In the genomic region with DNA sequence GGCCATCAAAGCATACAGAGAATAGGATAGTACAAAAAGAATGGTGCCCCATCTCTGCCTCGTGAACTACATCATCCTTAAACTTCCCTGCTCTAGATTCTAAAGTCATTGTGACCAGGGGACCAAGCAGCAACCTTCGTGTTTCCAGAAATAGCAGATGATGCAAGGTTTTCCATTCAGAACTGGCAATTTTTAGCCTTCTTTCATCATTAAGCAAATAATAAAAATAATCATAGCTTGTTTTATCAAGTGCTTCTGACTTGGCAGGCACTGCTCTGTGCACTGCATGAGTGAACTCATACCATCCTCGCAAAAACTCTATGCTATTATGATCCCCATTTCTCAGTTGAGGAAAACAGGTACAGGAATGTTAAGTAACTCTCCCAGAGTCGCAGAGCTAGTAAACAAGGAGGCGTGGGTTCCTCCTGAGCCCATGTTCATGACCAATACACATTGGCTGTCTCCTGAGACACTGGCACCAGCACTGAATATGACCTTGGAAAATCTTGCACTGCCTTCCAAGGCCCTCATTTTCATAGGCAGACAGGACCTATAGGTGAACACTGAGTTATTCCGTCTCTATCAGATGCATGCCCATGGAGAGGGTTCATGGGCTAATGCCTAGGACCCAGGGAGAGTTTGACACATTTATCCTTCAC, we compare ENCODE assay signal across 28 cellular contexts.
A peak's percentile ranks its signal among the peaks of the same experiment; 100 is the strongest.
DNase-seq lines count a peak whose midpoint lies in the region; ATAC-seq, FAIRE-seq and TF ChIP-seq lines count a peak whose summit lies in the region.
"Had no signal": no experiment of that assay in that cellular context is flagged by ENCODE, and none has a peak within 500 bp of the region (broad histone marks: within the 10 kb centered on the region; RNA-seq: fewer than 3 reads in every experiment).

No MANE protein-coding gene starts in this region.

- H3K4me1 ChIP-seq in heart left ventricle (peaks cover 0 to 8% (median 0%) of the 10 kb centered on the region in 12 donors), HepG2 (ENCODE audit: insufficient read depth, low read length) (no peaks in the 10 kb centered on the region)
- H3K4me1 ChIP-seq: A549; BLaER1 treated with 17β-estradiol and CSF1 and Interleukin-3, amounts not matched to agents 10 nM and 100 nM had no signal

- ATAC-seq in heart left ventricle = peak; percentile 51 to 90 (median 77)
- no peak for ATAC-seq in HepG2
- ATAC-seq: A549, GM12878, K562 had no signal

- in situ Hi-C loops in HepG2 (cut with HindIII; ENCODE audit: extremely low pct_ligation_motif_present, low pct_unique_long_range_greater_than_20kb) = no loop called here

- DNase-seq in heart left ventricle (peak in 3 of 5 donors; percentile 10 to 30 (median 25)), cardiac septum (ENCODE audit: low spot score) (no peak), NCI-H446 treated with DMSO at 0.1 percent for 48 hours (lab: John Stamatoyannopoulos, UW) (peak; percentile 27), coronary artery (ENCODE audit: low spot score) (no peak), retina (peak; percentile 21), HepG2 (ENCODE audit: low spot score) (no peak), T-helper 1 cell (no peak)
- DNase-seq: AML-193; CD4-positive, alpha-beta T cell; DMS53; EL; GDM1; GM23248; H9; Kasumi-1; NCI-H1417; NCI-H1694 treated with DMSO at 0.1 percent for 48 hours; NCI-H2081; NCI-H345; NCI-H524 treated with DMSO at 0.1 percent for 48 hours; NCI-H774; RPMI8226; SHP77 had no signal

- H3K79me2 ChIP-seq in HepG2 (ENCODE audit: insufficient read depth, low read length) = no peaks in the 10 kb centered on the region

- no peak for TF ChIP-seq POLR2A in heart left ventricle (IDR thresholded peaks at IDR 0.05)
- TF ChIP-seq POLR2A in HepG2 (IDR thresholded peaks at IDR 0.05; ENCODE audit: insufficient read depth in 1 of 2, low read depth in 2 of 2, low read length in 2 of 2) = no peak

- BruUV-seq in HepG2 (replicated peaks; lab: Mats Ljungman, UMichigan) = no TSS peak

- H3K9me3 ChIP-seq in heart left ventricle = no peaks in the 10 kb centered on the region
- no peaks in the 10 kb centered on the region for H3K9me3 ChIP-seq in HepG2 (ENCODE audit: low read length)
- H3K9me3 ChIP-seq: BLaER1 treated with 17β-estradiol and CSF1 and Interleukin-3, amounts not matched to agents 10 nM and 100 nM had no signal

- FAIRE-seq in HepG2 (lab: Jason Lieb, UNC) = no peak
- FAIRE-seq: A549, D721Med, GM12878, K562 had no signal

- TF ChIP-seq EP300 in HepG2 (IDR thresholded peaks at IDR 0.05; ENCODE audit: low read depth in 2 of 2, low read length in 2 of 2) (no peak), HepG2 (CRISPR knock-in tag; IDR thresholded peaks at IDR 0.05; ENCODE audit: borderline replicate concordance) (no peak)

- H3K4me2 ChIP-seq in HepG2 (ENCODE audit: low read depth, low read length) = no peak overlapping the region
- H3K4me2 ChIP-seq: A549; BLaER1 treated with 17β-estradiol and CSF1 and Interleukin-3, amounts not matched to agents 10 nM and 100 nM had no signal

- 52 to 59% (median 58%) methylated on average over 6 of the region's 6 CpGs for WGBS in heart left ventricle, 4 donors
- WGBS in HepG2 (ENCODE audit: low lambda C conversion rate) = 4% methylated on average over 6 of the region's 6 CpGs

- H3K4me3 ChIP-seq in heart left ventricle (no peak overlapping the region), coronary artery (no peak overlapping the region), HepG2 (replicated peaks in 1 of 3; ENCODE audit: insufficient read depth in 1 of 3, low read depth in 2 of 3, low read length in 3 of 3) (no peak overlapping the region)
- H3K4me3 ChIP-seq: A549; BLaER1 treated with 17β-estradiol and CSF1 and Interleukin-3, amounts not matched to agents 10 nM and 100 nM; GM12878; GM23248; K562 had no signal

- TF ChIP-seq CTCF in heart left ventricle (IDR thresholded peaks at IDR 0.05) (no peak), coronary artery (IDR thresholded peaks at IDR 0.05) (no peak), HepG2 (CRISPR knock-in tag; IDR thresholded peaks at IDR 0.05) (no peak)

- peak overlapping the region in 3 of 12 donors; percentile 30 to 52 (median 43) for H3K27ac ChIP-seq in heart left ventricle
- peak overlapping the region; percentile 46 to 50 for H3K27ac ChIP-seq in coronary artery
- no peak overlapping the region for H3K27ac ChIP-seq in HepG2 (ENCODE audit: extremely low read length, insufficient read depth, low read length)
- H3K27ac ChIP-seq: A549; BLaER1 treated with 17β-estradiol and CSF1 and Interleukin-3, amounts not matched to agents 10 nM and 100 nM; GM23248 had no signal

- H2AFZ ChIP-seq in HepG2 (ENCODE audit: low read length) = no peak overlapping the region
- H2AFZ ChIP-seq: GM23248 had no signal

- H3K36me3 ChIP-seq in heart left ventricle = no peaks in the 10 kb centered on the region
- no peaks in the 10 kb centered on the region for H3K36me3 ChIP-seq in HepG2 (replicated peaks in 1 of 2; ENCODE audit: control insufficient read depth in 1 of 2, insufficient read depth in 2 of 2, low read length in 2 of 2)
- H3K36me3 ChIP-seq: BLaER1 treated with 17β-estradiol and CSF1 and Interleukin-3, amounts not matched to agents 10 nM and 100 nM had no signal

- intact Hi-C loops in heart left ventricle (cut with DNase I) (no loop called here), cardiac septum (cut with DNase I) (no loop called here), HepG2 (cut with micrococcal nuclease; ENCODE audit: unreplicated experiment) (no loop called here)

- TF ChIP-seq RAD21 in HepG2 (CRISPR knock-in tag; IDR thresholded peaks at IDR 0.05) = no peak

- POLR2A ChIA-PET in HepG2 (lab: Yijun Ruan, JAX) = no interaction called here

- no peak overlapping the region for H3K9ac ChIP-seq in HepG2 (ENCODE audit: insufficient read depth, low read depth, low read length)
- H3K9ac ChIP-seq: BLaER1 treated with 17β-estradiol and CSF1 and Interleukin-3, amounts not matched to agents 10 nM and 100 nM; GM23248 had no signal

- no peaks in the 10 kb centered on the region for H3K27me3 ChIP-seq in heart left ventricle
- H3K27me3 ChIP-seq in HepG2 (ENCODE audit: control insufficient read depth in 1 of 2, insufficient read depth in 2 of 2, low read length in 2 of 2) = no peaks in the 10 kb centered on the region; a peak in 1 of 5 replicates
- H3K27me3 ChIP-seq: BLaER1 treated with 17β-estradiol and CSF1 and Interleukin-3, amounts not matched to agents 10 nM and 100 nM had no signal

- CTCF ChIA-PET in HepG2 (lab: Yijun Ruan, JAX; ENCODE audit: low intra/inter-chr PET ratio, low total read pairs) = no interaction called here

- H4K20me1 ChIP-seq in HepG2 (ENCODE audit: insufficient read depth, low read length) = no peaks in the 10 kb centered on the region
- H4K20me1 ChIP-seq: BLaER1 treated with 17β-estradiol and CSF1 and Interleukin-3, amounts not matched to agents 10 nM and 100 nM had no signal

TF ChIP-seq in HepG2, 621 proteins besides CTCF, POLR2A, EP300 and RAD21:
- TF ChIP-seq AKAP8 (CRISPR knock-in tag; IDR thresholded peaks at IDR 0.05) = no peak
- TF ChIP-seq SP5 (CRISPR knock-in tag; IDR thresholded peaks at IDR 0.05; ENCODE audit: borderline replicate concordance, low read depth) = no peak
- TF ChIP-seq TCF12 (IDR thresholded peaks at IDR 0.05) = no peak
- no peak for TF ChIP-seq TCF12 (CRISPR knock-in tag; IDR thresholded peaks at IDR 0.05)
- no peak for TF ChIP-seq XBP1 (CRISPR knock-in tag; IDR thresholded peaks at IDR 0.05)
- TF ChIP-seq RBM22 (optimal IDR thresholded peaks at IDR 0.05; ENCODE audit: low read length) = no peak
- no peak for TF ChIP-seq EHMT2 (IDR thresholded peaks at IDR 0.05; ENCODE audit: borderline replicate concordance, low read depth, low read length)
- TF ChIP-seq DPF2 (CRISPR knock-in tag; IDR thresholded peaks at IDR 0.05; ENCODE audit: borderline replicate concordance, low read depth) = no peak
- no peak for TF ChIP-seq ZNF468 (CRISPR knock-in tag; IDR thresholded peaks at IDR 0.05)
- TF ChIP-seq RFX5 (IDR thresholded peaks at IDR 0.05; ENCODE audit: low read depth, low read length) = no peak

Comparison
In these comparisons a context has a peak if more than half of its experiments do, and no peak if none do; other contexts are left out.
1. DNase-seq: peak in heart left ventricle (3 of 5), NCI-H446 treated with DMSO at 0.1 percent for 48 hours (single experiment) and retina (single experiment); none in cardiac septum (single experiment), coronary artery (single experiment), HepG2 (single experiment) and T-helper 1 cell (0 of 5).